ENCODE assay signal across 9 cellular contexts in genomic region chr21:41954654-41955499, GRCh38. TPM values are rescaled to one million over a fixed set of nuclear protein-coding genes. Genes with fewer than 3 reads are reported as not detected.
DNase-seq lines count a peak whose midpoint lies in the region; ATAC-seq and TF ChIP-seq lines count a peak whose summit lies in the region.
"Had no signal": no experiment of that assay in that cellular context is flagged by ENCODE, and none has a peak within 500 bp of the region (broad histone marks: within the 10 kb centered on the region; RNA-seq: fewer than 3 reads in every experiment).

No MANE protein-coding gene starts in this region.

- H3K27me3 ChIP-seq in skeletal muscle satellite cell (ENCODE audit: control insufficient read depth, insufficient read depth, low read length) = no peaks in the 10 kb centered on the region
- H3K27me3 ChIP-seq: suprapubic skin had no signal

- peaks cover 5% of the 10 kb centered on the region for H3K36me3 ChIP-seq in skeletal muscle satellite cell (ENCODE audit: insufficient read depth, low read length)
- H3K36me3 ChIP-seq: suprapubic skin had no signal

- peak overlapping the region; percentile 9 for H3K27ac Mint-ChIP-seq in T-helper 1 cell treated with Interleukin-12 subunit alpha and Interleukin-12 subunit beta and Interleukin-4 antibody, amounts not matched to agents 30 μg/mL and 1 μg/mL, for 36 hours
- H3K27ac Mint-ChIP-seq in endothelial cell (ENCODE audit: unreplicated experiment) = peak overlapping the region; percentile 11

- intact Hi-C loops in left colon (cut with DNase I, micrococcal nuclease) = no loop called here

- H3K4me3 ChIP-seq in skeletal muscle satellite cell (ENCODE audit: low read length) = no peak overlapping the region

- H3K9me3 ChIP-seq in skeletal muscle satellite cell (replicated peaks; ENCODE audit: low read length) = no peaks in the 10 kb centered on the region
- H3K9me3 ChIP-seq: suprapubic skin had no signal

- DNase-seq in T-helper 1 cell = no peak
- DNase-seq in RKO (ENCODE audit: low spot score) = peak; percentile 88
- no peak for DNase-seq in endothelial cell (ENCODE audit: low spot score)
- DNase-seq in NCI-H1694 (lab: John Stamatoyannopoulos, UW) = no peak
- no peak for DNase-seq in left colon
- no peak for DNase-seq in cortex of kidney (lab: John Stamatoyannopoulos, UW)

- peaks cover 3% of the 10 kb centered on the region for H3K4me1 Mint-ChIP-seq in T-helper 1 cell treated with Interleukin-12 subunit alpha and Interleukin-12 subunit beta and Interleukin-4 antibody, amounts not matched to agents 30 μg/mL and 1 μg/mL, for 36 hours (ENCODE audit: low read depth)
- peaks cover 19% of the 10 kb centered on the region for H3K4me1 Mint-ChIP-seq in endothelial cell (ENCODE audit: unreplicated experiment)

- no peaks in the 10 kb centered on the region for H3K9me3 Mint-ChIP-seq in T-helper 1 cell treated with Interleukin-12 subunit alpha and Interleukin-12 subunit beta and Interleukin-4 antibody, amounts not matched to agents 30 μg/mL and 1 μg/mL, for 36 hours
- no peaks in the 10 kb centered on the region for H3K9me3 Mint-ChIP-seq in endothelial cell (ENCODE audit: unreplicated experiment)

- H3K9ac ChIP-seq in skeletal muscle satellite cell (ENCODE audit: low read depth, low read length) = no peak overlapping the region

- TF ChIP-seq CTCF in endothelial cell (IDR thresholded peaks at IDR 0.05; ENCODE audit: unreplicated experiment) = no peak

- peak overlapping the region; percentile 77 for H3K4me2 ChIP-seq in skeletal muscle satellite cell (ENCODE audit: low read length)

- peaks cover 26% of the 10 kb centered on the region for H3K27me3 Mint-ChIP-seq in T-helper 1 cell treated with Interleukin-12 subunit alpha and Interleukin-12 subunit beta and Interleukin-4 antibody, amounts not matched to agents 30 μg/mL and 1 μg/mL, for 36 hours (ENCODE audit: low read depth)
- peaks cover 21% of the 10 kb centered on the region for H3K27me3 Mint-ChIP-seq in endothelial cell (ENCODE audit: unreplicated experiment)

- H3K4me1 ChIP-seq in skeletal muscle satellite cell (ENCODE audit: control insufficient read depth, insufficient read depth, low read length) = peaks cover 52% of the 10 kb centered on the region

- H3K4me3 Mint-ChIP-seq in T-helper 1 cell treated with Interleukin-12 subunit alpha and Interleukin-12 subunit beta and Interleukin-4 antibody, amounts not matched to agents 30 μg/mL and 1 μg/mL, for 36 hours = peak overlapping the region; percentile 45
- peak overlapping the region; percentile 58 for H3K4me3 Mint-ChIP-seq in endothelial cell (ENCODE audit: unreplicated experiment)

- no peak for ATAC-seq in left colon

- no peaks in the 10 kb centered on the region for H3K36me3 Mint-ChIP-seq in T-helper 1 cell treated with Interleukin-12 subunit alpha and Interleukin-12 subunit beta and Interleukin-4 antibody, amounts not matched to agents 30 μg/mL and 1 μg/mL, for 36 hours (ENCODE audit: low read depth)
- H3K36me3 Mint-ChIP-seq in endothelial cell (ENCODE audit: low read depth, unreplicated experiment) = peaks cover 9% of the 10 kb centered on the region

RNA-seq across cellular contexts. Expression of gene C2CD2, which starts 1.1 kb away (rescaled TPM):
- total RNA-seq in endothelial cell (ENCODE audit: unreplicated experiment) = 34.3 TPM
- total RNA-seq in skeletal muscle satellite cell (2012; rRNA removed) = 39.3 and 52.4 TPM in 2 replicates
- total RNA-seq in left colon = 10 to 100 TPM; 13.5 to 17.7 TPM

RNA-seq across cellular contexts. Expression of gene ZBTB21, which starts 55.3 kb away (rescaled TPM):
- total RNA-seq in endothelial cell (ENCODE audit: unreplicated experiment) (8.4 TPM), left colon (10 to 100 TPM; 15.1 to 15.2 TPM)
- 10.0 and 10.9 TPM in 2 replicates for total RNA-seq in skeletal muscle satellite cell (2012; rRNA removed)
